In genomic region chr6:19569563-19569962, GRCh38 we compare ENCODE assay signal across 11 cellular contexts.
"Had no signal": no experiment of that assay in that cellular context is flagged by ENCODE, and none has a peak within 500 bp of the region (broad histone marks: within the 10 kb centered on the region; RNA-seq: fewer than 3 reads in every experiment).

No MANE protein-coding gene starts in this region.

- DNase-seq: activated CD4-positive, alpha-beta T cell treated with anti-CD3 and anti-CD28 coated beads, Interleukin-2, amount 50 U/mL, for 4 hours; activated CD4-positive, CD25-positive, alpha-beta regulatory T cell treated with anti-CD3 and anti-CD28 coated beads, Interleukin-2, amount 50 U/mL, for 72 hours; activated naive CD4-positive, alpha-beta T cell treated with Interleukin-2 at 50 U/mL for 16 hours; aorta; dermis blood vessel endothelial cell; endodermal cell; left ventricle myocardium inferior; naive thymus-derived CD8-positive, alpha-beta T cell; retina; stimulated activated CD4-positive, alpha-beta T cell treated with anti-CD3 and anti-CD28 coated beads, Interleukin-2, amount 100 ng/mL, for 48 hours; T-helper 9 cell had no signal
